Comparison of ENCODE assay signal across 14 cellular contexts in genomic region chr16:12611006-12611477, GRCh38.
DNase-seq lines count a peak whose midpoint lies in the region; FAIRE-seq and TF ChIP-seq lines count a peak whose summit lies in the region.
"Had no signal": no experiment of that assay in that cellular context is flagged by ENCODE, and none has a peak within 500 bp of the region (broad histone marks: within the 10 kb centered on the region; RNA-seq: fewer than 3 reads in every experiment).

No MANE protein-coding gene starts in this region.

- TF ChIP-seq CTCF in esophagus muscularis mucosa (IDR thresholded peaks at IDR 0.05), result no peak
- TF ChIP-seq CTCF in ovary (IDR thresholded peaks at IDR 0.05), result no peak
- TF ChIP-seq CTCF in WERI-Rb-1 (IDR thresholded peaks at IDR 0.05; ENCODE audit: low read depth, low read length), result no peak

- H3K9ac ChIP-seq in mesendoderm (ENCODE audit: low read length), result no peak overlapping the region

- H3K79me1 ChIP-seq in mesendoderm (ENCODE audit: low read length), result no peaks in the 10 kb centered on the region

- H3K27ac ChIP-seq in esophagus muscularis mucosa (replicated peaks in 1 of 4), result no peak overlapping the region
- H3K27ac ChIP-seq in mesendoderm (ENCODE audit: low read depth, low read length), result no peak overlapping the region
- no peak overlapping the region for H3K27ac ChIP-seq in ovary
- H3K27ac ChIP-seq in WERI-Rb-1, result no peak overlapping the region

- H3K4me2 ChIP-seq in mesendoderm (ENCODE audit: low read length), result no peak overlapping the region

- TF ChIP-seq POLR2A in esophagus muscularis mucosa (IDR thresholded peaks at IDR 0.05; ENCODE audit: low read depth), result no peak
- no peak for TF ChIP-seq POLR2A in ovary (IDR thresholded peaks at IDR 0.05)

- WGBS in esophagus muscularis mucosa, result 70% methylated on average over 4 of the region's 4 CpGs
- no CpG with 5 or more reads among the region's 4 CpGs for WGBS in mesendoderm (ENCODE audit: extremely low coverage, insufficient coverage, low lambda C conversion rate)
- 33 to 55% (median 37%) methylated on average over 4 of the region's 4 CpGs for WGBS in ovary, 3 donors

- H3K79me2 ChIP-seq in mesendoderm (ENCODE audit: control insufficient read depth, insufficient read depth, low read length), result no peaks in the 10 kb centered on the region

- H3K23ac ChIP-seq in mesendoderm (ENCODE audit: low read length), result no peak overlapping the region

- H4K5ac ChIP-seq in mesendoderm (ENCODE audit: low read length), result no peak overlapping the region

- no peak overlapping the region for H3K4me3 ChIP-seq in esophagus muscularis mucosa
- no peak overlapping the region for H3K4me3 ChIP-seq in mesendoderm (ENCODE audit: low read length)
- no peak overlapping the region for H3K4me3 ChIP-seq in ovary
- no peak overlapping the region for H3K4me3 ChIP-seq in WERI-Rb-1 (ENCODE audit: low read depth, low read length)

- intact Hi-C loops in esophagus muscularis mucosa (cut with DNase I), result no loop called here
- intact Hi-C loops in ovary (cut with DNase I), result no loop called here

- H3K18ac ChIP-seq in mesendoderm (ENCODE audit: low read length), result no peak overlapping the region

- no peaks in the 10 kb centered on the region for H3K36me3 ChIP-seq in esophagus muscularis mucosa
- H3K36me3 ChIP-seq in mesendoderm (ENCODE audit: control insufficient read depth, insufficient read depth, low read length), result no peaks in the 10 kb centered on the region
- H3K36me3 ChIP-seq in ovary, result no peaks in the 10 kb centered on the region
- no peaks in the 10 kb centered on the region for H3K36me3 ChIP-seq in WERI-Rb-1

- H3K4me1 ChIP-seq in esophagus muscularis mucosa (no peaks in the 10 kb centered on the region), mesendoderm (ENCODE audit: control insufficient read depth, low read depth, low read length) (no peaks in the 10 kb centered on the region), ovary (ENCODE audit: insufficient read depth) (no peaks in the 10 kb centered on the region)

- H2BK15ac ChIP-seq in mesendoderm (replicated peaks; ENCODE audit: low read depth), result no peak overlapping the region

- H3K56ac ChIP-seq in mesendoderm (ENCODE audit: low read length), result no peak overlapping the region

- H2BK5ac ChIP-seq in mesendoderm (ENCODE audit: low read length), result no peak overlapping the region

- H2BK120ac ChIP-seq in mesendoderm (ENCODE audit: low read depth, low read length), result no peak overlapping the region

- H4K8ac ChIP-seq in mesendoderm (ENCODE audit: low read depth, low read length), result no peak overlapping the region

- no peaks in the 10 kb centered on the region for H3K27me3 ChIP-seq in esophagus muscularis mucosa
- no peaks in the 10 kb centered on the region for H3K27me3 ChIP-seq in mesendoderm (ENCODE audit: insufficient read depth, low read length, poor library complexity)
- no peaks in the 10 kb centered on the region for H3K27me3 ChIP-seq in ovary
- H3K27me3 ChIP-seq in WERI-Rb-1 (ENCODE audit: insufficient read depth, low read depth, severe bottlenecking), result no peaks in the 10 kb centered on the region

- no peak for TF ChIP-seq EP300 in esophagus muscularis mucosa (IDR thresholded peaks at IDR 0.05)
- TF ChIP-seq EP300 in ovary (IDR thresholded peaks at IDR 0.05), result no peak

- no peak overlapping the region for H2AK5ac ChIP-seq in mesendoderm (ENCODE audit: low read length)

- H3K9me3 ChIP-seq in esophagus muscularis mucosa (no peaks in the 10 kb centered on the region), ovary (no peaks in the 10 kb centered on the region), WERI-Rb-1 (ENCODE audit: severe bottlenecking) (no peaks in the 10 kb centered on the region)

- peak; percentile 18 for DNase-seq in Daoy (ENCODE audit: low read depth)
- DNase-seq in RCC 7860 (ENCODE audit: low spot score), result peak; percentile 44
- peak; percentile 55 for DNase-seq in esophagus muscularis mucosa (ENCODE audit: extremely low spot score)
- peak; percentile 71 for DNase-seq in mesendoderm
- DNase-seq in stimulated activated CD4-positive, alpha-beta T cell treated with anti-CD3 and anti-CD28 coated beads, Interleukin-4, amount 100 ng/mL, for 4 hours, result no peak
- no peak for DNase-seq in ovary
- DNase-seq in WERI-Rb-1, result no peak
- DNase-seq: CD4-positive, alpha-beta T cell; KG1; MM.1S; NCI-H1105 treated with DMSO at 0.1 percent for 48 hours; NCI-H187 treated with DMSO at 0.1 percent for 48 hours; SIG-M5 had no signal

- no peak for FAIRE-seq in RCC 7860 (lab: Jason Lieb, UNC)
- FAIRE-seq: D721Med had no signal

- no peak overlapping the region for H3K4ac ChIP-seq in mesendoderm (ENCODE audit: low read depth, low read length)

Comparison
In these comparisons a context has a peak if more than half of its experiments do, and no peak if none do; other contexts are left out.
1. DNase-seq: peak in Daoy (single experiment), RCC 7860 (single experiment), esophagus muscularis mucosa (single experiment) and mesendoderm (single experiment); none in stimulated activated CD4-positive, alpha-beta T cell treated with anti-CD3 and anti-CD28 coated beads, Interleukin-4, amount 100 ng/mL, for 4 hours (0 of 2), ovary (0 of 5) and WERI-Rb-1 (single experiment).